In genomic region chr14:34906287-34906686, GRCh38 we compare ENCODE assay signal across 3 cellular contexts.
TF ChIP-seq lines count a peak whose summit lies in the region.

No MANE protein-coding gene starts in this region.

TF ChIP-seq in HepG2, 621 proteins besides CTCF, POLR2A, EP300 and RAD21:
- no peak for TF ChIP-seq ARID4A (CRISPR knock-in tag; IDR thresholded peaks at IDR 0.05; ENCODE audit: borderline replicate concordance)
- 0 out of 2 replicates have a peak, but pooled peaks have one; percentile 32 for TF ChIP-seq CREBL2 (CRISPR knock-in tag; IDR thresholded peaks at IDR 0.05; ENCODE audit: borderline replicate concordance)

TF ChIP-seq in GM12891, 5 proteins besides CTCF, POLR2A, EP300 and RAD21:
- no peak for TF ChIP-seq POLR2AphosphoS5 (IDR thresholded peaks at IDR 0.05; ENCODE audit: low read depth, low read length)
- no peak for TF ChIP-seq TAF1 (IDR thresholded peaks at IDR 0.05; ENCODE audit: low read depth, low read length)
- TF ChIP-seq POU2F2 (IDR thresholded peaks at IDR 0.05; ENCODE audit: low read depth, low read length) = no peak

TF ChIP-seq in K562, 482 proteins besides CTCF, POLR2A, EP300 and RAD21:
- TF ChIP-seq TSC22D4 (tag; IDR thresholded peaks at IDR 0.05) (no peak), TSHZ1 (CRISPR knock-in tag; IDR thresholded peaks at IDR 0.05) (no peak), ILF3 (IDR thresholded peaks at IDR 0.05; ENCODE audit: borderline replicate concordance) (no peak), ZNF507 (tag; conservative IDR thresholded peaks at IDR 0.05) (no peak), BMI1 (IDR thresholded peaks at IDR 0.05; ENCODE audit: low read length) (no peak), HMG20A (CRISPR knock-in tag; conservative IDR thresholded peaks at IDR 0.05) (no peak), CC2D1A (IDR thresholded peaks at IDR 0.05) (no peak), ZFPM2 (CRISPR knock-in tag; IDR thresholded peaks at IDR 0.05) (no peak), SIN3B (IDR thresholded peaks at IDR 0.05; ENCODE audit: low read depth) (no peak), NCOR1 (IDR thresholded peaks at IDR 0.05) (no peak), NKRF (IDR thresholded peaks at IDR 0.05; ENCODE audit: borderline replicate concordance) (no peak), ZNF217 (CRISPR knock-in tag; IDR thresholded peaks at IDR 0.05) (no peak), FOXJ3 (CRISPR knock-in tag; IDR thresholded peaks at IDR 0.05) (no peak), JUNB (CRISPR knock-in tag; conservative IDR thresholded peaks at IDR 0.05) (no peak)
